19 cellular contexts compared by ENCODE assay signal in genomic region chr10:8092428-8092827, GRCh38. TPM values are rescaled to one million over a fixed set of nuclear protein-coding genes. Genes with fewer than 3 reads are reported as not detected.
DNase-seq lines count a peak whose midpoint lies in the region; ATAC-seq, FAIRE-seq and TF ChIP-seq lines count a peak whose summit lies in the region.
"Had no signal": no experiment of that assay in that cellular context is flagged by ENCODE, and none has a peak within 500 bp of the region (broad histone marks: within the 10 kb centered on the region; RNA-seq: fewer than 3 reads in every experiment).

No MANE protein-coding gene starts in this region.

- no peak overlapping the region for H3K27ac Mint-ChIP-seq in activated naive CD8-positive, alpha-beta T cell treated with anti-CD3 and anti-CD28 coated beads, Interleukin-2, amount 50 U/mL, for 24 hours
- no peak overlapping the region for H3K27ac Mint-ChIP-seq in activated naive CD8-positive, alpha-beta T cell treated with anti-CD3 and anti-CD28 coated beads for 36 hours
- H3K27ac Mint-ChIP-seq: CD4-positive, alpha-beta T cell; IgD-negative memory B cell had no signal

- peaks cover 21% of the 10 kb centered on the region for H3K4me1 Mint-ChIP-seq in activated naive CD8-positive, alpha-beta T cell treated with anti-CD3 and anti-CD28 coated beads, Interleukin-2, amount 50 U/mL, for 24 hours
- H3K4me1 Mint-ChIP-seq in activated naive CD8-positive, alpha-beta T cell treated with anti-CD3 and anti-CD28 coated beads for 36 hours: peaks cover 5% of the 10 kb centered on the region

- ATAC-seq in activated naive CD8-positive, alpha-beta T cell treated with anti-CD3 and anti-CD28 coated beads, Interleukin-2, amount 50 U/mL, for 24 hours: peak; percentile 18
- ATAC-seq in foreskin keratinocyte (no peak), GM18907 (IDR thresholded peaks at IDR 0.05; ENCODE audit: unreplicated experiment) (no peak)
- ATAC-seq: HepG2 had no signal

- no peak overlapping the region for H3K4me3 Mint-ChIP-seq in activated naive CD8-positive, alpha-beta T cell treated with anti-CD3 and anti-CD28 coated beads, Interleukin-2, amount 50 U/mL, for 24 hours
- no peak overlapping the region for H3K4me3 Mint-ChIP-seq in activated naive CD8-positive, alpha-beta T cell treated with anti-CD3 and anti-CD28 coated beads for 36 hours
- H3K4me3 Mint-ChIP-seq: CD4-positive, alpha-beta T cell; H9; IgD-negative memory B cell had no signal

- no peaks in the 10 kb centered on the region for H3K27me3 ChIP-seq in bronchial epithelial cell (ENCODE audit: control insufficient read depth, insufficient read depth, low read length)
- H3K27me3 ChIP-seq in foreskin keratinocyte: no peaks in the 10 kb centered on the region
- H3K27me3 ChIP-seq in H7 (ENCODE audit: control insufficient read depth, insufficient read depth, low read length): no peaks in the 10 kb centered on the region
- H3K27me3 ChIP-seq: BE2C had no signal

- FAIRE-seq in bronchial epithelial cell (lab: Jason Lieb, UNC): no peak
- FAIRE-seq: A204.1, D721Med, G401.6, GM12891, HepG2 had no signal

- no peaks in the 10 kb centered on the region for H3K9me3 Mint-ChIP-seq in activated naive CD8-positive, alpha-beta T cell treated with anti-CD3 and anti-CD28 coated beads, Interleukin-2, amount 50 U/mL, for 24 hours
- no peaks in the 10 kb centered on the region for H3K9me3 Mint-ChIP-seq in activated naive CD8-positive, alpha-beta T cell treated with anti-CD3 and anti-CD28 coated beads for 36 hours
- H3K9me3 Mint-ChIP-seq: CD4-positive, alpha-beta T cell; H9 had no signal

- H3K27me3 Mint-ChIP-seq in activated naive CD8-positive, alpha-beta T cell treated with anti-CD3 and anti-CD28 coated beads, Interleukin-2, amount 50 U/mL, for 24 hours: no peaks in the 10 kb centered on the region
- no peaks in the 10 kb centered on the region for H3K27me3 Mint-ChIP-seq in activated naive CD8-positive, alpha-beta T cell treated with anti-CD3 and anti-CD28 coated beads for 36 hours
- H3K27me3 Mint-ChIP-seq: CD4-positive, alpha-beta T cell; IgD-negative memory B cell had no signal

- no peak overlapping the region for H3K27ac ChIP-seq in foreskin keratinocyte

- no peak for DNase-seq in activated naive CD8-positive, alpha-beta T cell treated with anti-CD3 and anti-CD28 coated beads, Interleukin-2, amount 50 U/mL, for 24 hours
- DNase-seq in activated naive CD8-positive, alpha-beta T cell treated with anti-CD3 and anti-CD28 coated beads for 36 hours: no peak
- DNase-seq in bronchial epithelial cell (ENCODE audit: low read depth) (peak; percentile 1), foreskin keratinocyte (peak; percentile 7 to 32), H7 (no peak)
- DNase-seq: ACHN; BE2C; C1 segment of cervical spinal cord; Caco-2; CD4-positive, alpha-beta T cell; GOT3; H9 had no signal

- H3K4me3 ChIP-seq in bronchial epithelial cell (ENCODE audit: low read depth, low read length): no peak overlapping the region
- no peak overlapping the region for H3K4me3 ChIP-seq in H7 (ENCODE audit: insufficient read depth, low read depth, low read length)

- TF ChIP-seq CTCF in bronchial epithelial cell (IDR thresholded peaks at IDR 0.05; ENCODE audit: insufficient read depth, low read length, severe bottlenecking) (no peak), foreskin keratinocyte (conservative IDR thresholded peaks at IDR 0.05) (no peak)

- H3K36me3 ChIP-seq in bronchial epithelial cell (ENCODE audit: control insufficient read depth, insufficient read depth, low read length): no peaks in the 10 kb centered on the region
- no peaks in the 10 kb centered on the region for H3K36me3 ChIP-seq in H7 (replicated peaks; ENCODE audit: control insufficient read depth, insufficient read depth, low read length)
- H3K36me3 ChIP-seq: BE2C had no signal

- H3K36me3 Mint-ChIP-seq in activated naive CD8-positive, alpha-beta T cell treated with anti-CD3 and anti-CD28 coated beads, Interleukin-2, amount 50 U/mL, for 24 hours (ENCODE audit: low read depth): no peaks in the 10 kb centered on the region
- H3K36me3 Mint-ChIP-seq in activated naive CD8-positive, alpha-beta T cell treated with anti-CD3 and anti-CD28 coated beads for 36 hours: no peaks in the 10 kb centered on the region

- H3K4me1 ChIP-seq in foreskin keratinocyte: no peaks in the 10 kb centered on the region
- H3K4me1 ChIP-seq: BE2C had no signal

RNA-seq across cellular contexts. Expression of gene GATA3, which starts 37.9 kb away (rescaled TPM):
- 1 to 10 TPM; 8.4 to 8.8 TPM for total RNA-seq in activated naive CD8-positive, alpha-beta T cell treated with anti-CD3 and anti-CD28 coated beads for 36 hours
- total RNA-seq in bronchial epithelial cell: under 0.01 TPM in 1 of 2 replicates, not detected in the other
- 8.3 and 9.0 TPM in 2 replicates for total RNA-seq in foreskin keratinocyte
- 8.9 and 9.4 TPM in 2 replicates for polyA plus RNA-seq in foreskin keratinocyte
- total RNA-seq in H7 (2014; rRNA removed; shearing (Covaris generic)): 0.11 and 1.1 TPM in 2 replicates
- total RNA-seq: HepG2 had no signal
- polyA plus RNA-seq: HepG2 had no signal

Comparison
In these comparisons a context has a peak if more than half of its experiments do, and no peak if none do; other contexts are left out.
1. DNase-seq: peak in bronchial epithelial cell (single experiment) and foreskin keratinocyte (2 of 2); none in activated naive CD8-positive, alpha-beta T cell treated with anti-CD3 and anti-CD28 coated beads, Interleukin-2, amount 50 U/mL, for 24 hours (single experiment), activated naive CD8-positive, alpha-beta T cell treated with anti-CD3 and anti-CD28 coated beads for 36 hours (single experiment) and H7 (single experiment).